In the genomic region with DNA sequence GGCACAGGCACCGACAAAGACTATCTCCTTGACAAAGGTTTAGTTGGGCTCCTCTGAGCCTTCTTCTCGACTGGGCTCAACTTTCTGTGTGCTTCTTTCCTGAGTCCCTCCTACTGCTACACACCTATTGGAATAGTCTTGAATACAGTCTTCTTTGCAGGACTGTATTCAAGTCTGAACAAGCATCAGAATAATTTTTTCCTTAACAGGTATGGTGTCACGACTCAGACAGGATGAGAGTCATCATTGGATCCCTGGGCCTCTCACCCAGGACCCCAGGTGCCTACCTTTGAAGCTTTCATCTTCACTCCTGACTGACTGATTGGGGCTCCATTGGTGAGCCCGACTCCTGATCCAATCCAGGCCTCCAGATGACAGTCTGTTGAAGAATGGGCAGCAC, we compare ENCODE assay signal across 26 cellular contexts.
"Had no signal": no experiment of that assay in that cellular context is flagged by ENCODE, and none has a peak within 500 bp of the region (broad histone marks: within the 10 kb centered on the region; RNA-seq: fewer than 3 reads in every experiment).

No MANE protein-coding gene starts in this region.

- H3K4me1 ChIP-seq: SJSA1 had no signal

- H3K27ac Mint-ChIP-seq: activated naive CD4-positive, alpha-beta T cell treated with anti-CD3 and anti-CD28 coated beads for 36 hours; activated naive CD8-positive, alpha-beta T cell; T-helper 2 cell treated with Interferon-gamma antibody and Interleukin-4, amounts not matched to agents 5 μg/mL and 100 μg/mL, for 36 hours; WTC11 had no signal

- H3K36me3 Mint-ChIP-seq: activated naive CD8-positive, alpha-beta T cell; brain; WTC11 had no signal

- H3K4me3 ChIP-seq: SJSA1 had no signal

- H3K36me3 ChIP-seq: SJSA1 had no signal

- H3K27me3 Mint-ChIP-seq: activated naive CD8-positive, alpha-beta T cell; brain had no signal

- ATAC-seq: activated T-cell treated with anti-CD3 and anti-CD28 coated beads, Interleukin-2, amount 50 U/mL, for 4 hours; Panc1; SK-N-SH treated with all-trans-retinoic acid at 6 μM for 48 hours; WTC11 had no signal

- DNase-seq: activated CD4-positive, alpha-beta T cell treated with anti-CD3 and anti-CD28 coated beads for 48 hours; activated CD4-positive, alpha-beta T cell treated with anti-CD3 and anti-CD28 coated beads, Interleukin-2, amount 50 U/mL, for 48 hours; activated CD4-positive, CD25-positive, alpha-beta regulatory T cell treated with anti-CD3 and anti-CD28 coated beads, Interleukin-2, amount 50 U/mL, for 72 hours; activated gamma-delta T cell; activated naive CD4-positive, alpha-beta T cell treated with anti-CD3 and anti-CD28 coated beads for 36 hours; activated T-cell treated with anti-CD3 and anti-CD28 coated beads, Interleukin-2, amount 50 U/mL, for 4 hours; amygdala; caudate nucleus; KG1; NCI-H1048; NCI-H2029; NCI-H2107; NCI-H2171 treated with DMSO at 0.1 percent for 48 hours; NCI-H226; NCI-H526 treated with DMSO at 0.1 percent for 48 hours; NCI-H82; RPMI8226; SHP77; SW 1271 had no signal

- H3K9me3 Mint-ChIP-seq: activated naive CD4-positive, alpha-beta T cell treated with anti-CD3 and anti-CD28 coated beads for 36 hours; activated T-cell treated with anti-CD3 and anti-CD28 coated beads, Interleukin-2, amount 50 U/mL, for 4 hours; T-helper 2 cell treated with Interferon-gamma antibody and Interleukin-4, amounts not matched to agents 5 μg/mL and 100 μg/mL, for 36 hours; WTC11 had no signal

- H3K9me3 ChIP-seq: SJSA1 had no signal

- H3K4me3 Mint-ChIP-seq: activated naive CD4-positive, alpha-beta T cell treated with anti-CD3 and anti-CD28 coated beads for 36 hours; activated naive CD8-positive, alpha-beta T cell; activated T-cell treated with anti-CD3 and anti-CD28 coated beads, Interleukin-2, amount 50 U/mL, for 4 hours; brain; T-helper 2 cell treated with Interferon-gamma antibody and Interleukin-4, amounts not matched to agents 5 μg/mL and 100 μg/mL, for 36 hours; WTC11 had no signal

- H3K27ac ChIP-seq: SJSA1 had no signal
